ENCODE assay signal across 8 cellular contexts in genomic region chr13:42110410-42111155, GRCh38.
DNase-seq lines count a peak whose midpoint lies in the region; ATAC-seq and TF ChIP-seq lines count a peak whose summit lies in the region.

No MANE protein-coding gene starts in this region.

- H3K27ac ChIP-seq in vagina = no peak overlapping the region

- peaks cover 6 to 7% of the 10 kb centered on the region in 2 donors for H3K4me1 Mint-ChIP-seq in effector memory CD8-positive, alpha-beta T cell (ENCODE audit: low read depth in 2 of 2)

- no peaks in the 10 kb centered on the region for H3K9me3 ChIP-seq in mucosa of descending colon
- no peaks in the 10 kb centered on the region for H3K9me3 ChIP-seq in vagina

- H3K4me1 ChIP-seq in mucosa of descending colon (ENCODE audit: low read depth) = no peaks in the 10 kb centered on the region
- H3K4me1 ChIP-seq in vagina = no peaks in the 10 kb centered on the region

- no peak overlapping the region for H3K4me3 Mint-ChIP-seq in effector memory CD8-positive, alpha-beta T cell

- H3K27ac Mint-ChIP-seq in effector memory CD8-positive, alpha-beta T cell = no peak overlapping the region

- H3K4me3 ChIP-seq in mucosa of descending colon = no peak overlapping the region
- no peak overlapping the region for H3K4me3 ChIP-seq in vagina

- peak; percentile 63 for DNase-seq in AG08395 (ENCODE audit: low spot score)
- DNase-seq in GM10248 (ENCODE audit: extremely low spot score) = peak; percentile 51
- peak; percentile 52 for DNase-seq in NCI-H1105 treated with DMSO at 0.1 percent for 48 hours (lab: John Stamatoyannopoulos, UW)
- peak; percentile 23 for DNase-seq in SKM-1 (lab: John Stamatoyannopoulos, UW; ENCODE audit: unreplicated experiment)
- peak; percentile 52 to 65 (median 61) for DNase-seq in effector memory CD8-positive, alpha-beta T cell
- DNase-seq in mucosa of descending colon = peak in 1 of 3 donors; percentile 58
- no peak for DNase-seq in vagina (ENCODE audit: extremely low spot score in 2 of 2)
- DNase-seq in 8988T = no peak

- peaks cover 2% of the 10 kb centered on the region for H3K36me3 Mint-ChIP-seq in effector memory CD8-positive, alpha-beta T cell (ENCODE audit: insufficient read depth)

- intact Hi-C loops in mucosa of descending colon (cut with DNase I, micrococcal nuclease) = loop anchor here in 1 of 2 donors (5.0 kb wide), 1 partner anchor 443 kb away; no protein-coding TSS in a partner anchor
- intact Hi-C loops in vagina (cut with DNase I) = no loop called here

- TF ChIP-seq CTCF in GM10248 (IDR thresholded peaks at IDR 0.05; ENCODE audit: control extremely low read depth, extremely low read depth, low read depth, missing control alignments) (peak; percentile 42), mucosa of descending colon (IDR thresholded peaks at IDR 0.05) (peak; percentile 47), vagina (IDR thresholded peaks at IDR 0.05) (peak; percentile 73 to 92 (median 78))

- H3K36me3 ChIP-seq in mucosa of descending colon (ENCODE audit: low read depth) (no peaks in the 10 kb centered on the region), vagina (no peaks in the 10 kb centered on the region)

- H3K27me3 ChIP-seq in vagina = no peaks in the 10 kb centered on the region

- CTCF ChIA-PET in GM10248 (lab: Yijun Ruan, JAX) = interaction anchor here (0.8 to 7.6 kb wide), 26 partner anchors 10 to 461 kb away, joined by 3 to 96 read pairs (median 4); no protein-coding TSS in a partner anchor

- no peaks in the 10 kb centered on the region for H3K9me3 Mint-ChIP-seq in effector memory CD8-positive, alpha-beta T cell

- peak; percentile 72 for ATAC-seq in effector memory CD8-positive, alpha-beta T cell (replicated peaks)
- peak; percentile 86 for ATAC-seq in mucosa of descending colon

- POLR2A ChIA-PET in GM10248 (lab: Yijun Ruan, JAX) = no interaction called here

- no peak for TF ChIP-seq POLR2A in vagina (IDR thresholded peaks at IDR 0.05)

- H3K27me3 Mint-ChIP-seq in effector memory CD8-positive, alpha-beta T cell = no peaks in the 10 kb centered on the region

Comparison
In these comparisons a context has a peak if more than half of its experiments do, and no peak if none do; other contexts are left out.
1. DNase-seq: peak in AG08395 (single experiment), GM10248 (single experiment), NCI-H1105 treated with DMSO at 0.1 percent for 48 hours (single experiment), SKM-1 (single experiment) and effector memory CD8-positive, alpha-beta T cell (3 of 3); none in vagina (0 of 2) and 8988T (single experiment).
2. Peak in every context shown above with its lines, with median percentiles within 50 percentile points of each other: CTCF ChIP-seq.